ENCODE assay signal across 9 cellular contexts in genomic region chr11:64925536-64926449, GRCh38. TPM values are rescaled to one million over a fixed set of nuclear protein-coding genes. Genes with fewer than 3 reads are reported as not detected.
A peak's percentile ranks its signal among the peaks of the same experiment; 100 is the strongest.
DNase-seq lines count a peak whose midpoint lies in the region; ATAC-seq, FAIRE-seq and TF ChIP-seq lines count a peak whose summit lies in the region.
"Had no signal": no experiment of that assay in that cellular context is flagged by ENCODE, and none has a peak within 500 bp of the region (broad histone marks: within the 10 kb centered on the region; RNA-seq: fewer than 3 reads in every experiment).

No MANE protein-coding gene starts in this region.

- ATAC-seq in RWPE2 (ENCODE audit: low read depth) (no peak), pancreas (no peak), left colon (no peak), GM19351 (IDR thresholded peaks at IDR 0.05; ENCODE audit: unreplicated experiment) (no peak)

- peaks cover 6% of the 10 kb centered on the region for H3K4me1 Mint-ChIP-seq in Caco-2 (ENCODE audit: low read depth, unreplicated experiment)

- H3K27ac Mint-ChIP-seq in Caco-2 (ENCODE audit: unreplicated experiment) = no peak overlapping the region

- BruUV-seq in Caco-2 (replicated peaks; lab: Mats Ljungman, UMichigan) = no TSS peak

- no peak for FAIRE-seq in pancreas (lab: Jason Lieb, UNC)

- H3K4me3 ChIP-seq in Caco-2 (ENCODE audit: low read depth, low read length) (peak overlapping the region; percentile 60; the same call in 1 of the 2 replicates), RWPE2 (ENCODE audit: severe bottlenecking) (peak overlapping the region; percentile 87), epithelial cell of proximal tubule (ENCODE audit: low read depth, low read length) (peak overlapping the region; percentile 94), pancreas (peak overlapping the region; percentile 55 to 100 (median 94))

- H3K36me3 ChIP-seq in Caco-2 (ENCODE audit: control insufficient read depth, insufficient read depth, low read length) = no peaks in the 10 kb centered on the region
- H3K36me3 ChIP-seq in RWPE2 (ENCODE audit: low read depth) = peaks cover 12% of the 10 kb centered on the region
- peaks cover 0 to 8% (median 0%) of the 10 kb centered on the region in 3 donors for H3K36me3 ChIP-seq in pancreas

- POLR2A ChIA-PET in Caco-2 (lab: Charles Lee) = no interaction called here

- H3K27ac ChIP-seq in RWPE2 (ENCODE audit: poor library complexity, severe bottlenecking) (no peak overlapping the region), pancreas (no peak overlapping the region)

- no peak for TF ChIP-seq CTCF in Caco-2 (IDR thresholded peaks at IDR 0.05; ENCODE audit: insufficient read depth in 1 of 2, low read depth in 1 of 2, low read length in 1 of 2, severe bottlenecking in 1 of 2, unreplicated experiment in 1 of 2)
- TF ChIP-seq CTCF in RWPE2 (IDR thresholded peaks at IDR 0.05; ENCODE audit: poor library complexity, severe bottlenecking) = no peak
- no peak for TF ChIP-seq CTCF in epithelial cell of proximal tubule (conservative IDR thresholded peaks at IDR 0.05; ENCODE audit: low read depth, low read length)
- TF ChIP-seq CTCF in pancreas (IDR thresholded peaks at IDR 0.05) = no peak

- 31 to 45% methylated on average over 20 to 24 of the region's 24 CpGs for WGBS in pancreas, 2 donors

- no peaks in the 10 kb centered on the region for H3K27me3 Mint-ChIP-seq in Caco-2 (ENCODE audit: insufficient read depth, unreplicated experiment)

- H3K9me3 Mint-ChIP-seq in Caco-2 (ENCODE audit: unreplicated experiment) = no peaks in the 10 kb centered on the region

- H3K9me3 ChIP-seq in Caco-2 (no peaks in the 10 kb centered on the region), RWPE2 (ENCODE audit: severe bottlenecking) (no peaks in the 10 kb centered on the region), pancreas (no peaks in the 10 kb centered on the region)

- DNase-seq in Caco-2 = no peak
- DNase-seq in RWPE2 (ENCODE audit: low spot score) = no peak
- no peak for DNase-seq in epithelial cell of proximal tubule (ENCODE audit: low read depth)
- peak in 3 of 6 donors; percentile 40 to 85 (median 71) for DNase-seq in pancreas
- DNase-seq in left colon = no peak
- no peak for DNase-seq in ecto neural progenitor cell (ENCODE audit: low spot score)
- no peak for DNase-seq in NCI-H1105 (lab: John Stamatoyannopoulos, UW)
- DNase-seq: activated CD4-positive, alpha-beta T cell treated with anti-CD3 and anti-CD28 coated beads for 1 hour had no signal

- CTCF ChIA-PET in Caco-2 (lab: Charles Lee) = interaction anchor here (0.7 kb wide), 1 partner anchor 32 kb away, joined by 13 read pairs; no protein-coding TSS in a partner anchor

- peaks cover 12% of the 10 kb centered on the region for H3K36me3 Mint-ChIP-seq in Caco-2 (ENCODE audit: insufficient read depth, unreplicated experiment)

- no peaks in the 10 kb centered on the region for H3K27me3 ChIP-seq in Caco-2 (replicated peaks; ENCODE audit: control insufficient read depth, insufficient read depth, low read length)
- no peaks in the 10 kb centered on the region for H3K27me3 ChIP-seq in RWPE2 (ENCODE audit: insufficient read depth, poor library complexity, severe bottlenecking)
- no peaks in the 10 kb centered on the region for H3K27me3 ChIP-seq in pancreas

- H3K4me3 Mint-ChIP-seq in Caco-2 (ENCODE audit: unreplicated experiment) = peak overlapping the region; percentile 94

- H3K4me1 ChIP-seq in Caco-2 = peaks cover 4% of the 10 kb centered on the region; the same call in 1 of the 2 replicates
- H3K4me1 ChIP-seq in RWPE2 (ENCODE audit: insufficient read depth, poor library complexity, severe bottlenecking) = peaks cover 3% of the 10 kb centered on the region
- peaks cover 0 to 4% (median 0%) of the 10 kb centered on the region in 3 donors for H3K4me1 ChIP-seq in pancreas

- intact Hi-C loops in Caco-2 (cut with micrococcal nuclease; ENCODE audit: unreplicated experiment) = loop anchor here (1.0 to 2.0 kb wide), 2 partner anchors 8 to 87 kb away; partner anchors contain the start of gene ATG2A
- intact Hi-C loops in pancreas (cut with DNase I) = no loop called here
- intact Hi-C loops in left colon (cut with DNase I, micrococcal nuclease) = no loop called here

RNA-seq across cellular contexts. Expression of gene PPP2R5B, which starts 1.3 kb away (rescaled TPM):
- total RNA-seq in Caco-2 (2022) (7.4 and 7.7 TPM in 2 replicates), epithelial cell of proximal tubule (16.8 and 32.9 TPM in 2 replicates), pancreas (10 to 100 TPM in 4 of 6 donors, 1 to 10 TPM in 2; 6.3 to 14.1 (median 10.7) TPM), left colon (10 to 100 TPM; 25.1 to 39.6 TPM)
- polyA plus RNA-seq in pancreas = 10 to 100 TPM; 21.8 to 24.2 TPM

RNA-seq across cellular contexts. Expression of gene ATG2A, which starts 8.8 kb away (rescaled TPM):
- total RNA-seq in Caco-2 (2022) = 27.9 and 31.1 TPM in 2 replicates
- 22.4 and 25.8 TPM in 2 replicates for total RNA-seq in epithelial cell of proximal tubule
- 10 to 100 TPM; 13.3 to 18.4 (median 15.5) TPM for total RNA-seq in pancreas
- polyA plus RNA-seq in pancreas = 10 to 100 TPM; 33.1 to 34.1 TPM
- total RNA-seq in left colon = 10 to 100 TPM; 25.3 to 43.4 TPM

RNA-seq across cellular contexts. Expression of gene GPHA2, which starts 9.9 kb away (rescaled TPM):
- total RNA-seq in Caco-2 (2022) (not detected in 2 replicates), epithelial cell of proximal tubule (not detected in 2 replicates), pancreas (10 to 100 TPM in 5 of 6 donors, 1 to 10 TPM in 1; 9.5 to 16.3 (median 14.2) TPM), left colon (not detected)
- polyA plus RNA-seq in pancreas = 1 to 10 TPM; 4.2 to 5.1 TPM

RNA-seq across cellular contexts. Expression of gene MAJIN, which starts 46.1 kb away (rescaled TPM):
- total RNA-seq in Caco-2 (2022) = not detected in 2 replicates
- total RNA-seq in epithelial cell of proximal tubule = not detected in 2 replicates
- total RNA-seq in pancreas = under 1 TPM in 3 of 6 donors, not detected in 3; 0.14 to 0.47 (median 0.26) TPM
- under 1 TPM; 0.19 to 0.27 TPM for polyA plus RNA-seq in pancreas
- not detected for total RNA-seq in left colon

RNA-seq across cellular contexts. Expression of gene EHD1, which starts 47.4 kb away (rescaled TPM):
- 123 and 129 TPM in 2 replicates for total RNA-seq in Caco-2 (2022)
- 82.7 and 93.4 TPM in 2 replicates for total RNA-seq in epithelial cell of proximal tubule
- total RNA-seq in pancreas = 10 to 100 TPM; 13.8 to 22.1 (median 17.9) TPM
- polyA plus RNA-seq in pancreas = 10 to 100 TPM; 10.1 to 10.6 TPM
- total RNA-seq in left colon = 10 to 100 TPM; 76.1 to 91.5 TPM
